1 cellular context compared by ENCODE assay signal in genomic region chr2:38377501-38378258, GRCh38.
A peak's percentile ranks its signal among the peaks of the same experiment; 100 is the strongest.
TF ChIP-seq lines count a peak whose summit lies in the region.

No MANE protein-coding gene starts in this region.

TF ChIP-seq in H1, 55 proteins besides CTCF, POLR2A, EP300 and RAD21:
- no peak for TF ChIP-seq EGR1 (IDR thresholded peaks at IDR 0.05; ENCODE audit: borderline replicate concordance, low read depth, low read length)
- peak; percentile 13 for TF ChIP-seq POLR2AphosphoS5 (IDR thresholded peaks at IDR 0.05; ENCODE audit: low read depth, low read length)
- TF ChIP-seq SIX5 (IDR thresholded peaks at IDR 0.05; ENCODE audit: low read depth, low read length): no peak
- peak; percentile 46 for TF ChIP-seq TAF1 (IDR thresholded peaks at IDR 0.05; ENCODE audit: low read depth, low read length)
- TF ChIP-seq ASH2L (IDR thresholded peaks at IDR 0.05; ENCODE audit: low read length): peak; percentile 86
- peak; percentile 8; the same call in 1 of the 2 replicates for TF ChIP-seq CHD2 (IDR thresholded peaks at IDR 0.05; ENCODE audit: low read length)
- TF ChIP-seq E2F6 (IDR thresholded peaks at IDR 0.05): 0 out of 2 replicates have a peak, but pooled peaks have one; percentile 33
- TF ChIP-seq, protein P1, sequence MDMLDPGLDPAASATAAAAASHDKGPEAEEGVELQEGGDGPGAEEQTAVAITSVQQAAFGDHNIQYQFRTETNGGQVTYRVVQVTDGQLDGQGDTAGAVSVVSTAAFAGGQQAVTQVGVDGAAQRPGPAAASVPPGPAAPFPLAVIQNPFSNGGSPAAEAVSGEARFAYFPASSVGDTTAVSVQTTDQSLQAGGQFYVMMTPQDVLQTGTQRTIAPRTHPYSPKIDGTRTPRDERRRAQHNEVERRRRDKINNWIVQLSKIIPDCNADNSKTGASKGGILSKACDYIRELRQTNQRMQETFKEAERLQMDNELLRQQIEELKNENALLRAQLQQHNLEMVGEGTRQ (IDR thresholded peaks at IDR 0.05; ENCODE audit: low read length): peak; percentile 75
- TF ChIP-seq JUN (IDR thresholded peaks at IDR 0.05; ENCODE audit: low read depth, low read length): no peak
- TF ChIP-seq RBBP5 (IDR thresholded peaks at IDR 0.05; ENCODE audit: borderline replicate concordance, low read depth, low read length): no peak
- peak; percentile 44 for TF ChIP-seq MAX (IDR thresholded peaks at IDR 0.05)
